ENCODE assay signal across 14 cellular contexts in genomic region chr1:114232691-114233090, GRCh38.
A peak's percentile ranks its signal among the peaks of the same experiment; 100 is the strongest.
DNase-seq lines count a peak whose midpoint lies in the region; TF ChIP-seq lines count a peak whose summit lies in the region.
"Had no signal": no experiment of that assay in that cellular context is flagged by ENCODE, and none has a peak within 500 bp of the region (broad histone marks: within the 10 kb centered on the region; RNA-seq: fewer than 3 reads in every experiment).

No MANE protein-coding gene starts in this region.

- H3K9me3 Mint-ChIP-seq in osteocyte (ENCODE audit: unreplicated experiment): no peaks in the 10 kb centered on the region
- H3K9me3 Mint-ChIP-seq: CD4-positive, alpha-beta memory T cell had no signal

- H3K4me3 Mint-ChIP-seq in osteocyte (ENCODE audit: unreplicated experiment): no peak overlapping the region
- H3K4me3 Mint-ChIP-seq: CD4-positive, alpha-beta memory T cell had no signal

- TF ChIP-seq CTCF in liver (IDR thresholded peaks at IDR 0.05; ENCODE audit: low read depth, low read length, missing input control) (no peak), osteocyte (IDR thresholded peaks at IDR 0.05) (no peak)

- H3K36me3 Mint-ChIP-seq in osteocyte (ENCODE audit: unreplicated experiment): no peaks in the 10 kb centered on the region
- H3K36me3 Mint-ChIP-seq: CD4-positive, alpha-beta memory T cell had no signal

- H3K27ac Mint-ChIP-seq in osteocyte (ENCODE audit: unreplicated experiment): no peak overlapping the region
- H3K27ac Mint-ChIP-seq: CD4-positive, alpha-beta memory T cell had no signal

- WGBS in liver: 40% methylated on average over 6 of the region's 6 CpGs

- H3K27me3 ChIP-seq in liver (ENCODE audit: control insufficient read depth in 4 of 4, insufficient read depth in 4 of 4, low read length in 3 of 4) (no peaks in the 10 kb centered on the region), MG63 (peaks cover 4% of the 10 kb centered on the region; the same call in 1 of the 2 replicates)

- H3K4me1 Mint-ChIP-seq in osteocyte (ENCODE audit: unreplicated experiment): no peaks in the 10 kb centered on the region

- H3K4me3 ChIP-seq in liver (ENCODE audit: low read depth in 1 of 3, low read length in 3 of 3): no peak overlapping the region
- H3K4me3 ChIP-seq in MG63: no peak overlapping the region

- peaks cover 0 to 5% (median 2%) of the 10 kb centered on the region in 4 donors for H3K4me1 ChIP-seq in liver (ENCODE audit: control insufficient read depth in 4 of 4, insufficient read depth in 4 of 4, low read length in 3 of 4)
- H3K4me1 ChIP-seq: Caco-2 had no signal

- H3K27me3 Mint-ChIP-seq in osteocyte (ENCODE audit: unreplicated experiment): peaks cover 26% of the 10 kb centered on the region

- DNase-seq in islet precursor cell: peak; percentile 35
- peak; percentile 62 for DNase-seq in osteocyte (ENCODE audit: extremely low spot score, unreplicated experiment)
- no peak for DNase-seq in MG63
- DNase-seq in NCI-H748 treated with DMSO at 0.1 percent for 48 hours (lab: John Stamatoyannopoulos, UW): no peak
- DNase-seq in NCI-H1092 treated with DMSO at 0.1 percent for 48 hours (lab: John Stamatoyannopoulos, UW): no peak
- no peak for DNase-seq in NOMO-1 (lab: John Stamatoyannopoulos, UW; ENCODE audit: unreplicated experiment in 2 of 2)
- DNase-seq: C1 segment of cervical spinal cord; Caco-2; CD4-positive, alpha-beta memory T cell; DMS153; DND-41; GOT3; HCEC 1CT had no signal

- TF ChIP-seq RAD21 in liver (IDR thresholded peaks at IDR 0.05): no peak

- H3K36me3 ChIP-seq in liver (ENCODE audit: control insufficient read depth in 4 of 4, insufficient read depth in 3 of 4, low read depth in 1 of 4, low read length in 3 of 4): no peaks in the 10 kb centered on the region
- no peaks in the 10 kb centered on the region for H3K36me3 ChIP-seq in MG63

- no peak overlapping the region for H3K9ac ChIP-seq in liver (ENCODE audit: low read depth in 1 of 2, low read length in 2 of 2)

- H3K27ac ChIP-seq in liver (ENCODE audit: low read depth in 1 of 2, low read length in 2 of 2): no peak overlapping the region

- H3K9me3 ChIP-seq in liver (ENCODE audit: control insufficient read depth in 4 of 4, low read length in 3 of 4) (no peaks in the 10 kb centered on the region), MG63 (no peaks in the 10 kb centered on the region)
- H3K9me3 ChIP-seq: Caco-2 had no signal

TF ChIP-seq in liver, 16 proteins besides CTCF, POLR2A, EP300 and RAD21:
- TF ChIP-seq FOXA2 (IDR thresholded peaks at IDR 0.05): no peak
- no peak for TF ChIP-seq GABPA (IDR thresholded peaks at IDR 0.05 in 1 of 2, conservative IDR thresholded peaks at IDR 0.05 in 1 of 2)
- TF ChIP-seq NR2F2 (IDR thresholded peaks at IDR 0.05): no peak
- no peak for TF ChIP-seq JUND (IDR thresholded peaks at IDR 0.05)
- TF ChIP-seq HNF4A (conservative IDR thresholded peaks at IDR 0.05): peak; percentile 60 to 77

Comparison
In these comparisons a context has a peak if more than half of its experiments do, and no peak if none do; other contexts are left out.
1. DNase-seq: peak in islet precursor cell (single experiment) and osteocyte (single experiment); none in MG63 (single experiment), NCI-H748 treated with DMSO at 0.1 percent for 48 hours (single experiment), NCI-H1092 treated with DMSO at 0.1 percent for 48 hours (single experiment) and NOMO-1 (0 of 2).